Comparison of ENCODE assay signal across 8 cellular contexts in the genomic region with DNA sequence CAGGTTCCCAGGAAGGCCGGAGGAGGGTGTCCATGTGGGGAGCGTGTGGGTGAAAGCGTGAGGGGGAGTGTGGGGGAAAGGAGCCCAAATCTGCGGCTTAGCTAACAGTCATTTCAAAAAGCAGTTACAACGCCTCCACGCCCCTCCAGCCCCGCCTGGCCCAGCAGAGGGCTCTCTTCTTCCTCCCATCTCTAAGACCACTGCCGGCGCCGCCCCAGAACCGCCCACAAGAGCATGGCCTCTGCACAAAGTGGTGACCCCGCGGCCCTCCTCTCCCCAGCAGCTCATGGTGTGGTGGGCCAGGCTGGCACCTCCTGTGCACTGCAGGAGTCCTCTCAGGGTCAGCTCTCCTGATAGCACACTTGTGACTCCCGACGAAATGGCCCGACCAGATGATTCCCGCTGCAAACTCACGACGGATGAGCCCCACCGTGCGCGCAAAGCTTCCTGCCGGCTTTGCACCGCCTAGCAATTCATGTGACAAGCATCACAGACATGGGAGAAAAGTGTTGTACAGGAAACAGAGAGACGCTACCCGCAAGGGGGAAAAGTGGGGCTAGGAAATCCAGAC. TPM values are rescaled to one million over a fixed set of nuclear protein-coding genes. Genes with fewer than 3 reads are reported as not detected.
A peak's percentile ranks its signal among the peaks of the same experiment; 100 is the strongest.
DNase-seq lines count a peak whose midpoint lies in the region; FAIRE-seq and TF ChIP-seq lines count a peak whose summit lies in the region.

No MANE protein-coding gene starts in this region.

- H3K27me3 ChIP-seq in brain microvascular endothelial cell (replicated peaks) = no peaks in the 10 kb centered on the region

- no peaks in the 10 kb centered on the region for H3K36me3 ChIP-seq in brain microvascular endothelial cell (replicated peaks)

- peak; percentile 63; the same call in 1 of the 2 replicates for TF ChIP-seq POLR2A in H54 (IDR thresholded peaks at IDR 0.05; ENCODE audit: low read depth, low read length)

- DNase-seq in H54 (ENCODE audit: insufficient read length, low spot score) (peak; percentile 81), M059J (ENCODE audit: low read depth) (peak; percentile 63), UCSD-AML1 (lab: John Stamatoyannopoulos, UW; ENCODE audit: unreplicated experiment) (peak; percentile 77), brain microvascular endothelial cell (peak; percentile 63), NCI-H1436 treated with DMSO at 0.1 percent for 48 hours (lab: John Stamatoyannopoulos, UW) (no peak)

- H3K4me3 ChIP-seq in GM08714 (ENCODE audit: low read length) (peak overlapping the region; percentile 49; the same call in 1 of the 2 replicates), brain microvascular endothelial cell (ENCODE audit: low read depth, low read length) (peak overlapping the region; percentile 69), iPS-18c (ENCODE audit: insufficient read depth, low read depth, low read length) (peak overlapping the region; percentile 45; the same call in 1 of the 2 replicates), skin epidermis (peak overlapping the region; percentile 29 to 43 (median 36))

- in situ Hi-C loops in brain microvascular endothelial cell (cut with HindIII; ENCODE audit: low pct_ligation_motif_present, low sequenced_read_pairs) = loop anchor here (25.0 kb wide), 1 partner anchor 120 kb away; no protein-coding TSS in a partner anchor

- peak; percentile 94 for FAIRE-seq in H54 (lab: Jason Lieb, UNC)

- peak; percentile 88 for TF ChIP-seq CTCF in brain microvascular endothelial cell (IDR thresholded peaks at IDR 0.05; ENCODE audit: low read depth, low read length, missing control alignments)

- H3K9me3 ChIP-seq in iPS-18c (ENCODE audit: control insufficient read depth, insufficient read depth, low read length) = no peaks in the 10 kb centered on the region

- H3K27ac ChIP-seq in brain microvascular endothelial cell (peak overlapping the region; percentile 17), skin epidermis (peak overlapping the region in 19 of 21 experiments; percentile 6 to 83 (median 44))

RNA-seq across cellular contexts. Expression of gene HUS1, which starts 12.4 kb away (rescaled TPM):
- 7.5 and 19.4 TPM in 2 replicates for total RNA-seq in M059J (2014; rRNA removed; shearing (Covaris generic))

RNA-seq across cellular contexts. Expression of gene SUN3, which starts 37.1 kb away (rescaled TPM):
- total RNA-seq in M059J (2014; rRNA removed; shearing (Covaris generic)) = 0.59 TPM in 1 of 2 replicates, not detected in the other

RNA-seq across cellular contexts. Expression of gene C7orf57, which starts 43.5 kb away (rescaled TPM):
- total RNA-seq in M059J (2014; rRNA removed; shearing (Covaris generic)) = 0.25 and 0.62 TPM in 2 replicates

RNA-seq across cellular contexts. Expression of gene PKD1L1, which starts 43.6 kb away (rescaled TPM):
- 0.02 and 2.7 TPM in 2 replicates for total RNA-seq in M059J (2014; rRNA removed; shearing (Covaris generic))
